ENCODE assay signal across 1 cellular context in the genomic region with DNA sequence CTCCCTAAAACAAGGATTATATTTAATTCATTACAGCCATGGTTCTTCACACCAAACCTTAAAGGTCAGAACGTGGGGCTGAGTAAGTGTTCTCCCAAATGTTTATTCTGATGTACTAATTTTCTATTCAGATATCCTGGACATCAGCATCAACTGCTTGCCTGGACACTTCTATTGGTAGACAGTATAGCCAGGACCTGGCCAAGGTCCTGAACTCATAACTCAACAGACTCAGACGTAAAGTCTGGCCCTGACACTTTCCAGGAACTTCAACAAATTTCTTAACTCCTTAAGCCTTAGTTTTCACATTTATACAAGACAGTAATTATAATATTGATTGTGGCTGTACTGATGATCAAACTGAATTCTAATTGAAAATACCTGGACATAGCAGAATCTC.
A peak's percentile ranks its signal among the peaks of the same experiment; 100 is the strongest.
TF ChIP-seq lines count a peak whose summit lies in the region.

No MANE protein-coding gene starts in this region.

TF ChIP-seq in HEK293, 187 proteins besides CTCF, POLR2A, EP300 and RAD21 (continued from another document):
- no peak for TF ChIP-seq ZNF148 (tag by site-specific recombination; IDR thresholded peaks at IDR 0.05; ENCODE audit: borderline replicate concordance)
- no peak for TF ChIP-seq ZNF175 (tag by site-specific recombination; IDR thresholded peaks at IDR 0.05)
- 0 out of 2 replicates have a peak, but pooled peaks have one; percentile 63 for TF ChIP-seq REST (tag by site-specific recombination; IDR thresholded peaks at IDR 0.05)
